ENCODE assay signal across 26 cellular contexts in the genomic region with DNA sequence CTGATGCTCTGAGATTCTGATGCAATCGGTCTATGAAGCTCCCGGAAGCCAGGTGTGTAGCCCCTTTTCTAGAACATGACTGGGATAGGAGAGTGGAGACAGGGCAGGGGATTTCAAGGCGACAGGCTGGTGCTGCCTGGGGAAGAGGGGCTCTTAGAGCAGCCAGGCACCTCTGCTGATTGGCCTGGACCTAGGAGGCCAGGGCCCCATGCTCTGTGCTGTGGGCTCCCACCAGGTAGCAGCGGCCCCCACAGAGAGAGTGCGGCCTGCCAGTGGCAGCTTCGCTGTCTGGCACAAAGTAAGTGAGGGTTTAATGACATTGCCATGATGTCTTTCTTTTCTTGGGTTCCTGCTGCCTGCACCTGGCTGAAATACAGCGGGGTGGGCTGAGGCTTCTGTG.
"Had no signal": no experiment of that assay in that cellular context is flagged by ENCODE, and none has a peak within 500 bp of the region (broad histone marks: within the 10 kb centered on the region; RNA-seq: fewer than 3 reads in every experiment).

No MANE protein-coding gene starts in this region.

- H3K4me3 Mint-ChIP-seq: activated CD4-positive, alpha-beta memory T cell treated with anti-CD3 and anti-CD28 coated beads for 36 hours; activated naive CD4-positive, alpha-beta T cell treated with anti-CD3 and anti-CD28 coated beads for 36 hours; activated naive CD8-positive, alpha-beta T cell treated with anti-CD3 and anti-CD28 coated beads, Interleukin-2, amount 10 ng/mL, durations not matched to agents 7 days and 5 days; mesothelial cell of epicardium; natural killer cell; stimulated activated effector memory CD8-positive, alpha-beta T cell treated with anti-CD3 and anti-CD28 coated beads, Interleukin-12 subunit alpha, Interleukin-12 subunit beta, amount 100 ng/mL, for 72 hours; T-helper 1 cell treated with Interleukin-12 subunit alpha and Interleukin-12 subunit beta and Interleukin-4 antibody, amounts not matched to agents 30 μg/mL and 1 μg/mL, for 36 hours had no signal

- H3K36me3 ChIP-seq: breast epithelium, gastroesophageal sphincter, pancreas, right lobe of liver, stomach, transverse colon, uterus had no signal

- H3K9me3 ChIP-seq: breast epithelium, gastroesophageal sphincter, pancreas, right lobe of liver, stomach, transverse colon, uterus had no signal

- H3K36me3 Mint-ChIP-seq: activated CD4-positive, alpha-beta memory T cell treated with anti-CD3 and anti-CD28 coated beads for 36 hours; activated naive CD8-positive, alpha-beta T cell treated with anti-CD3 and anti-CD28 coated beads, Interleukin-2, amount 10 ng/mL, durations not matched to agents 7 days and 5 days; mesothelial cell of epicardium; natural killer cell; stimulated activated effector memory CD8-positive, alpha-beta T cell treated with anti-CD3 and anti-CD28 coated beads, Interleukin-12 subunit alpha, Interleukin-12 subunit beta, amount 100 ng/mL, for 72 hours had no signal

- H3K27ac ChIP-seq: breast epithelium, coronary artery, epithelial cell of prostate, gastroesophageal sphincter, pancreas, right lobe of liver, stomach, transverse colon, uterus had no signal

- H3K9me3 Mint-ChIP-seq: activated CD4-positive, alpha-beta memory T cell treated with anti-CD3 and anti-CD28 coated beads for 36 hours; activated naive CD4-positive, alpha-beta T cell treated with anti-CD3 and anti-CD28 coated beads for 36 hours; mesothelial cell of epicardium; natural killer cell; stimulated activated effector memory CD8-positive, alpha-beta T cell treated with anti-CD3 and anti-CD28 coated beads, Interleukin-12 subunit alpha, Interleukin-12 subunit beta, amount 100 ng/mL, for 72 hours; T-helper 1 cell treated with Interleukin-12 subunit alpha and Interleukin-12 subunit beta and Interleukin-4 antibody, amounts not matched to agents 30 μg/mL and 1 μg/mL, for 36 hours had no signal

- DNase-seq: activated CD4-positive, alpha-beta memory T cell treated with anti-CD3 and anti-CD28 coated beads for 36 hours; activated CD4-positive, alpha-beta T cell treated with anti-CD3 and anti-CD28 coated beads for 48 hours; activated effector memory CD4-positive, alpha-beta T cell treated with Interleukin-2 at 50 U/mL for 16 hours; activated naive CD4-positive, alpha-beta T cell treated with anti-CD3 and anti-CD28 coated beads for 36 hours; activated naive CD8-positive, alpha-beta T cell treated with anti-CD3 and anti-CD28 coated beads, Interleukin-2, amount 10 ng/mL, durations not matched to agents 7 days and 5 days; activated T-cell treated with anti-CD3 and anti-CD28 coated beads, Interleukin-2, amount 50 U/mL, for 48 hours; amniotic stem cell; head of caudate nucleus; hypothalamus; left cardiac atrium; natural killer cell; right lobe of liver; small intestine; stimulated activated CD4-positive, alpha-beta T cell treated with anti-CD3 and anti-CD28 coated beads, Interleukin-2, amount 100 ng/mL, for 24 hours; stomach; T1000; transverse colon; uterus had no signal

- H3K27ac Mint-ChIP-seq: activated CD4-positive, alpha-beta memory T cell treated with anti-CD3 and anti-CD28 coated beads for 36 hours; activated naive CD4-positive, alpha-beta T cell treated with anti-CD3 and anti-CD28 coated beads for 36 hours; activated naive CD8-positive, alpha-beta T cell treated with anti-CD3 and anti-CD28 coated beads, Interleukin-2, amount 10 ng/mL, durations not matched to agents 7 days and 5 days; mesothelial cell of epicardium; natural killer cell; stimulated activated effector memory CD8-positive, alpha-beta T cell treated with anti-CD3 and anti-CD28 coated beads, Interleukin-12 subunit alpha, Interleukin-12 subunit beta, amount 100 ng/mL, for 72 hours; T-helper 1 cell treated with Interleukin-12 subunit alpha and Interleukin-12 subunit beta and Interleukin-4 antibody, amounts not matched to agents 30 μg/mL and 1 μg/mL, for 36 hours had no signal

- H3K27me3 ChIP-seq: breast epithelium, gastroesophageal sphincter, pancreas, right lobe of liver, uterus had no signal

- H3K4me1 ChIP-seq: breast epithelium, gastroesophageal sphincter, pancreas, right lobe of liver, stomach, uterus had no signal

- H3K4me3 ChIP-seq: breast epithelium, coronary artery, gastroesophageal sphincter, pancreas, right lobe of liver, stomach, transverse colon, uterus had no signal

- ATAC-seq: gastroesophageal sphincter; left cardiac atrium; natural killer cell; pancreas; right lobe of liver; stimulated activated effector memory CD8-positive, alpha-beta T cell treated with anti-CD3 and anti-CD28 coated beads, Interleukin-12 subunit alpha, Interleukin-12 subunit beta, amount 100 ng/mL, for 72 hours had no signal
